ENCODE assay signal across 9 cellular contexts in genomic region chr22:26169312-26170111, GRCh38. TPM values are rescaled to one million over a fixed set of nuclear protein-coding genes. Genes with fewer than 3 reads are reported as not detected.
DNase-seq lines count a peak whose midpoint lies in the region; ATAC-seq, FAIRE-seq and TF ChIP-seq lines count a peak whose summit lies in the region.
"Had no signal": no experiment of that assay in that cellular context is flagged by ENCODE, and none has a peak within 500 bp of the region (broad histone marks: within the 10 kb centered on the region; RNA-seq: fewer than 3 reads in every experiment).

Gene SEZ6L, plus strand, starts transcription at chr22:26169462. Its CDS starts 208 bp downstream, at chr22:26169670.

- DNase-seq in G401 (ENCODE audit: low spot score) = peak; percentile 77
- DNase-seq in NCI-H446 (lab: John Stamatoyannopoulos, UW) = peak; percentile 68 to 86
- peak; percentile 59 for DNase-seq in germinal center (ENCODE audit: low spot score)
- DNase-seq in pancreas = peak in 2 of 6 donors; percentile 69 to 70
- no peak for DNase-seq in activated naive CD4-positive, alpha-beta T cell treated with anti-CD3 and anti-CD28 coated beads, Interleukin-2, amount 50 U/mL, for 72 hours (ENCODE audit: low spot score in 2 of 2)
- no peak for DNase-seq in GF-D8 (lab: John Stamatoyannopoulos, UW)
- no peak for DNase-seq in SJCRH30

- intact Hi-C loops in pancreas (cut with DNase I) = no loop called here

- WGBS in pancreas, 2 donors = 1% methylated on average over 44 to 92 of the region's 92 CpGs

- no peak within 1 kb of the TSS for H3K27ac Mint-ChIP-seq in activated naive CD4-positive, alpha-beta T cell treated with anti-CD3 and anti-CD28 coated beads, Interleukin-2, amount 50 U/mL, for 72 hours

- H3K27ac ChIP-seq in pancreas = no peak within 1 kb of the TSS
- H3K27ac ChIP-seq in SJCRH30 = no peak within 1 kb of the TSS
- H3K27ac ChIP-seq: VCaP had no signal

- H3K4me1 ChIP-seq in pancreas (no peaks in the 10 kb centered on the region), SJCRH30 (no peaks in the 10 kb centered on the region)

- no peaks in the 10 kb centered on the region for H3K9me3 Mint-ChIP-seq in activated naive CD4-positive, alpha-beta T cell treated with anti-CD3 and anti-CD28 coated beads, Interleukin-2, amount 50 U/mL, for 72 hours

- no peak for FAIRE-seq in pancreas (lab: Jason Lieb, UNC)

- ATAC-seq in pancreas (peak; percentile 48 to 78 (median 72)), HG03139 (IDR thresholded peaks at IDR 0.05; ENCODE audit: unreplicated experiment) (no peak)
- ATAC-seq in activated naive CD4-positive, alpha-beta T cell treated with anti-CD3 and anti-CD28 coated beads, Interleukin-2, amount 50 U/mL, for 72 hours = no peak

- in situ Hi-C loops in G401 (cut with HindIII; ENCODE audit: low sequenced_read_pairs) = no loop called here

- H3K9me3 ChIP-seq in pancreas (no peaks in the 10 kb centered on the region), SJCRH30 (replicated peaks) (no peaks in the 10 kb centered on the region)

- no peaks in the 10 kb centered on the region for H3K36me3 ChIP-seq in pancreas
- no peaks in the 10 kb centered on the region for H3K36me3 ChIP-seq in SJCRH30

- H3K4me3 ChIP-seq in pancreas (peak within 1 kb of the TSS in 2 of 4 donors; percentile 32 to 53), SJCRH30 (no peak within 1 kb of the TSS)

- H3K27me3 ChIP-seq in pancreas (peaks cover 0 to 6% (median 0%) of the 10 kb centered on the region in 4 donors), SJCRH30 (no peaks in the 10 kb centered on the region)

- TF ChIP-seq CTCF in pancreas (IDR thresholded peaks at IDR 0.05) = no peak

- H3K36me3 Mint-ChIP-seq in activated naive CD4-positive, alpha-beta T cell treated with anti-CD3 and anti-CD28 coated beads, Interleukin-2, amount 50 U/mL, for 72 hours = peaks cover 7 to 10% of the 10 kb centered on the region in 2 donors

RNA-seq across cellular contexts. Expression of gene SEZ6L, which starts in this region (rescaled TPM):
- not detected in 2 replicates for total RNA-seq in G401 (2014; rRNA removed; shearing (Covaris generic))
- 1 to 10 TPM in 4 of 6 donors, under 1 TPM in 2; 0.32 to 3.9 (median 1.7) TPM for total RNA-seq in pancreas
- polyA plus RNA-seq in pancreas = 1 to 10 TPM; 2.0 to 6.6 TPM
- under 1 TPM in 1 of 2 donors, not detected in 1; 0.14 TPM for total RNA-seq in activated naive CD4-positive, alpha-beta T cell treated with anti-CD3 and anti-CD28 coated beads, Interleukin-2, amount 50 U/mL, for 72 hours
- 0.08 and 0.14 TPM in 2 replicates for total RNA-seq in SJCRH30 (2014; rRNA removed; shearing (Covaris generic))

Comparison
In these comparisons a context has a peak if more than half of its experiments do, and no peak if none do; other contexts are left out.
1. Peak in DNase-seq in G401; RNA of the gene not detected or under 1 TPM.
2. DNase-seq: peak in NCI-H446 (2 of 2) and germinal center (single experiment); none in activated naive CD4-positive, alpha-beta T cell treated with anti-CD3 and anti-CD28 coated beads, Interleukin-2, amount 50 U/mL, for 72 hours (0 of 2), GF-D8 (single experiment) and SJCRH30 (0 of 2).
3. ATAC-seq: peak in pancreas (4 of 4); none in HG03139 (single experiment) and activated naive CD4-positive, alpha-beta T cell treated with anti-CD3 and anti-CD28 coated beads, Interleukin-2, amount 50 U/mL, for 72 hours (0 of 2).